In the genomic region with DNA sequence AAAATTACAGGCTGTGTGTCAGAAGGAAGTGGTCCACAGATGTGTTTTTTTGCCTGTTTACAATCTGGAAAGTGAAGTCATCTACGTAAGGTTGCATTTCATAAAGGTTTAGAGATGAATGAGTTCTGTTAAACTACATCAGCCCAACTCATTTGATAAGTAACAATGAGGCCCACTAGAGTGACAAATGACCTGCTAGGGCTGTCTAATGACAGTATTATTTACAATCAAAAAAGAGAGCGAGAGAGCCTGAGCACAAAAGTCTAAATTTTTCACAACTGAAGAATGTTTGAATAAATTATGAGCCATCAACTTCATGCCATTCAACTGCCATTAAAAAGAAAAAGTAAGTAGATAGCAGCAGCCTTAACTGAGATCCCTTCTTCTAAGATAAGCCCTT, we compare ENCODE assay signal across 20 cellular contexts.
A peak's percentile ranks its signal among the peaks of the same experiment; 100 is the strongest.
DNase-seq lines count a peak whose midpoint lies in the region; ATAC-seq and TF ChIP-seq lines count a peak whose summit lies in the region.
"Had no signal": no experiment of that assay in that cellular context is flagged by ENCODE, and none has a peak within 500 bp of the region (broad histone marks: within the 10 kb centered on the region; RNA-seq: fewer than 3 reads in every experiment).

No MANE protein-coding gene starts in this region.

- H3K4me3 Mint-ChIP-seq in activated naive CD8-positive, alpha-beta T cell, result no peak overlapping the region
- no peak overlapping the region for H3K4me3 Mint-ChIP-seq in activated naive CD8-positive, alpha-beta T cell treated with anti-CD3 and anti-CD28 coated beads, Interleukin-2, amount 50 U/mL, for 24 hours
- H3K4me3 Mint-ChIP-seq in dendritic cell treated with granulocyte-macrophage colony-stimulating factor and Interleukin-4, amounts not matched to agents 40 ng/mL and 50 ng/mL, for 4 days, result no peak overlapping the region
- H3K4me3 Mint-ChIP-seq: GM23338, IgD-negative memory B cell had no signal

- peaks cover 54% of the 10 kb centered on the region for H3K4me1 ChIP-seq in OCI-LY1 (ENCODE audit: insufficient read depth, low read length, severe bottlenecking)
- peaks cover 4 to 72% (median 61%) of the 10 kb centered on the region in 5 donors for H3K4me1 ChIP-seq in subcutaneous abdominal adipose tissue (ENCODE audit: control insufficient read depth in 5 of 5, insufficient read depth in 5 of 5, low read length in 5 of 5)

- H3K4me1 Mint-ChIP-seq in activated naive CD8-positive, alpha-beta T cell (ENCODE audit: low read depth), result peaks cover 20% of the 10 kb centered on the region
- peaks cover 40% of the 10 kb centered on the region for H3K4me1 Mint-ChIP-seq in activated naive CD8-positive, alpha-beta T cell treated with anti-CD3 and anti-CD28 coated beads, Interleukin-2, amount 50 U/mL, for 24 hours
- peaks cover 49% of the 10 kb centered on the region for H3K4me1 Mint-ChIP-seq in dendritic cell treated with granulocyte-macrophage colony-stimulating factor and Interleukin-4, amounts not matched to agents 40 ng/mL and 50 ng/mL, for 4 days (ENCODE audit: low read depth)
- H3K4me1 Mint-ChIP-seq: GM23338 had no signal

- no peak overlapping the region for H3K4me3 ChIP-seq in OCI-LY1 (ENCODE audit: low read depth, low read length, poor library complexity, severe bottlenecking)
- H3K4me3 ChIP-seq in subcutaneous abdominal adipose tissue (ENCODE audit: low read depth in 1 of 5, low read length in 5 of 5), result no peak overlapping the region
- H3K4me3 ChIP-seq: GM23338, HAP-1 had no signal

- no peak for ATAC-seq in activated naive CD8-positive, alpha-beta T cell treated with anti-CD3 and anti-CD28 coated beads, Interleukin-2, amount 50 U/mL, for 24 hours
- ATAC-seq in GM19397 (IDR thresholded peaks at IDR 0.05; ENCODE audit: unreplicated experiment), result no peak
- ATAC-seq: GM23338, Panc1, SK-N-SH treated with all-trans-retinoic acid at 6 μM for 48 hours had no signal

- no peaks in the 10 kb centered on the region for H3F3A ChIP-seq in OCI-LY1 (ENCODE audit: insufficient read depth, low read length)

- H3K27ac ChIP-seq in OCI-LY1 (ENCODE audit: low read depth, low read length, poor library complexity, severe bottlenecking) (peak overlapping the region; percentile 57), subcutaneous abdominal adipose tissue (ENCODE audit: low read depth, low read length) (peak overlapping the region; percentile 74)

- intact Hi-C loops in dendritic cell treated with granulocyte-macrophage colony-stimulating factor and Interleukin-4, amounts not matched to agents 40 ng/mL and 50 ng/mL, for 4 days (cut with micrococcal nuclease), result no loop called here

- H3K9me3 Mint-ChIP-seq in activated naive CD8-positive, alpha-beta T cell (ENCODE audit: low read depth), result no peaks in the 10 kb centered on the region
- no peaks in the 10 kb centered on the region for H3K9me3 Mint-ChIP-seq in activated naive CD8-positive, alpha-beta T cell treated with anti-CD3 and anti-CD28 coated beads, Interleukin-2, amount 50 U/mL, for 24 hours
- H3K9me3 Mint-ChIP-seq in dendritic cell treated with granulocyte-macrophage colony-stimulating factor and Interleukin-4, amounts not matched to agents 40 ng/mL and 50 ng/mL, for 4 days, result no peaks in the 10 kb centered on the region
- H3K9me3 Mint-ChIP-seq: GM23338, IgD-negative memory B cell had no signal

- H3K9ac ChIP-seq in OCI-LY1 (ENCODE audit: low read length) (no peak overlapping the region), subcutaneous abdominal adipose tissue (ENCODE audit: low read length in 5 of 5) (no peak overlapping the region)

- peak overlapping the region; percentile 82 for H2AFZ ChIP-seq in OCI-LY1 (ENCODE audit: low read length)
- H2AFZ ChIP-seq: GM23338 had no signal

- no peaks in the 10 kb centered on the region for H3K27me3 Mint-ChIP-seq in activated naive CD8-positive, alpha-beta T cell
- H3K27me3 Mint-ChIP-seq in activated naive CD8-positive, alpha-beta T cell treated with anti-CD3 and anti-CD28 coated beads, Interleukin-2, amount 50 U/mL, for 24 hours, result peaks cover 2% of the 10 kb centered on the region
- no peaks in the 10 kb centered on the region for H3K27me3 Mint-ChIP-seq in dendritic cell treated with granulocyte-macrophage colony-stimulating factor and Interleukin-4, amounts not matched to agents 40 ng/mL and 50 ng/mL, for 4 days
- H3K27me3 Mint-ChIP-seq: IgD-negative memory B cell had no signal

- no peaks in the 10 kb centered on the region for H4K20me1 ChIP-seq in OCI-LY1 (ENCODE audit: insufficient read depth, low read length)

- H3K9me3 ChIP-seq in OCI-LY1 (ENCODE audit: low read length) (no peaks in the 10 kb centered on the region), subcutaneous abdominal adipose tissue (ENCODE audit: control insufficient read depth in 5 of 5, low read length in 5 of 5) (no peaks in the 10 kb centered on the region)
- H3K9me3 ChIP-seq: HAP-1 had no signal

- DNase-seq in activated naive CD8-positive, alpha-beta T cell treated with anti-CD3 and anti-CD28 coated beads, Interleukin-2, amount 50 U/mL, for 24 hours, result no peak
- DNase-seq in NCI-H1105 treated with DMSO at 0.1 percent for 48 hours (lab: John Stamatoyannopoulos, UW), result no peak
- DNase-seq: 8988T, C1 segment of cervical spinal cord, Karpas-422, NCI-H1417 treated with DMSO at 0.1 percent for 48 hours, NCI-H187, NCI-H446 treated with DMSO at 0.1 percent for 48 hours, NCI-H526 treated with DMSO at 0.1 percent for 48 hours, SIG-M5 had no signal

- peak overlapping the region; percentile 50 for H3K27ac Mint-ChIP-seq in activated naive CD8-positive, alpha-beta T cell
- H3K27ac Mint-ChIP-seq in activated naive CD8-positive, alpha-beta T cell treated with anti-CD3 and anti-CD28 coated beads, Interleukin-2, amount 50 U/mL, for 24 hours, result no peak overlapping the region
- H3K27ac Mint-ChIP-seq in dendritic cell treated with granulocyte-macrophage colony-stimulating factor and Interleukin-4, amounts not matched to agents 40 ng/mL and 50 ng/mL, for 4 days, result peak overlapping the region; percentile 66
- H3K27ac Mint-ChIP-seq: GM23338, IgD-negative memory B cell had no signal

- TF ChIP-seq CTCF in OCI-LY1 (IDR thresholded peaks at IDR 0.05; ENCODE audit: low read length), result no peak

- no peaks in the 10 kb centered on the region for H3K79me2 ChIP-seq in OCI-LY1 (ENCODE audit: insufficient read depth, low read length)

- no peaks in the 10 kb centered on the region for H3K36me3 ChIP-seq in OCI-LY1 (ENCODE audit: insufficient read depth, low read length)
- H3K36me3 ChIP-seq in subcutaneous abdominal adipose tissue (ENCODE audit: control insufficient read depth in 5 of 5, insufficient read depth in 5 of 5, low read length in 5 of 5), result no peaks in the 10 kb centered on the region
- H3K36me3 ChIP-seq: HAP-1 had no signal

- H3K4me2 ChIP-seq in OCI-LY1 (ENCODE audit: low read length), result no peak overlapping the region
- H3K4me2 ChIP-seq: GM23338 had no signal

- no peaks in the 10 kb centered on the region for H3K9me2 ChIP-seq in OCI-LY1 (ENCODE audit: low read depth, low read length)

- H3K36me3 Mint-ChIP-seq in activated naive CD8-positive, alpha-beta T cell, result no peaks in the 10 kb centered on the region
- H3K36me3 Mint-ChIP-seq in activated naive CD8-positive, alpha-beta T cell treated with anti-CD3 and anti-CD28 coated beads, Interleukin-2, amount 50 U/mL, for 24 hours (ENCODE audit: low read depth), result no peaks in the 10 kb centered on the region
- H3K36me3 Mint-ChIP-seq in dendritic cell treated with granulocyte-macrophage colony-stimulating factor and Interleukin-4, amounts not matched to agents 40 ng/mL and 50 ng/mL, for 4 days (ENCODE audit: low read depth), result no peaks in the 10 kb centered on the region

- H3K27me3 ChIP-seq in OCI-LY1 (ENCODE audit: insufficient read depth, low read length) (no peaks in the 10 kb centered on the region), subcutaneous abdominal adipose tissue (ENCODE audit: control insufficient read depth in 5 of 5, insufficient read depth in 4 of 5, low read length in 5 of 5) (no peaks in the 10 kb centered on the region)
